In genomic region chr16:84973226-84973625, GRCh38 we compare ENCODE assay signal across 18 cellular contexts. TPM values are rescaled to one million over a fixed set of nuclear protein-coding genes. Genes with fewer than 3 reads are reported as not detected.
DNase-seq lines count a peak whose midpoint lies in the region; ATAC-seq and TF ChIP-seq lines count a peak whose summit lies in the region.
"Had no signal": no experiment of that assay in that cellular context is flagged by ENCODE, and none has a peak within 500 bp of the region (broad histone marks: within the 10 kb centered on the region; RNA-seq: fewer than 3 reads in every experiment).

No MANE protein-coding gene starts in this region.

- peak overlapping the region; percentile 96 for H3K27ac Mint-ChIP-seq in HFFc6
- H3K27ac Mint-ChIP-seq: activated naive CD4-positive, alpha-beta T cell treated with anti-CD3 and anti-CD28 coated beads, Interleukin-2, amount 50 U/mL, for 72 hours; activated T-cell treated with anti-CD3 and anti-CD28 coated beads, Interleukin-2, amount 50 U/mL, for 72 hours had no signal

- no peak overlapping the region for H3K4me3 Mint-ChIP-seq in HFFc6
- H3K4me3 Mint-ChIP-seq: activated T-cell treated with anti-CD3 and anti-CD28 coated beads, Interleukin-2, amount 50 U/mL, for 72 hours had no signal

- H3K4me1 ChIP-seq in gastroesophageal sphincter, result peaks cover 0 to 57% (median 20%) of the 10 kb centered on the region in 3 donors
- H3K4me1 ChIP-seq in stomach, result peaks cover 25 to 72% (median 45%) of the 10 kb centered on the region in 4 donors

- peaks cover 3% of the 10 kb centered on the region for H3K27me3 Mint-ChIP-seq in HFFc6 (ENCODE audit: insufficient read depth)

- peak overlapping the region; percentile 55 to 78 (median 65) for H3K27ac ChIP-seq in gastroesophageal sphincter
- H3K27ac ChIP-seq in stomach, result peak overlapping the region; percentile 22 to 83 (median 75)

- no peaks in the 10 kb centered on the region for H3K27me3 ChIP-seq in gastroesophageal sphincter
- no peaks in the 10 kb centered on the region for H3K27me3 ChIP-seq in stomach
- H3K27me3 ChIP-seq: BE2C had no signal

- no peaks in the 10 kb centered on the region for H3K9me3 Mint-ChIP-seq in HFFc6
- H3K9me3 Mint-ChIP-seq: activated naive CD4-positive, alpha-beta T cell treated with anti-CD3 and anti-CD28 coated beads, Interleukin-2, amount 50 U/mL, for 72 hours; activated T-cell treated with anti-CD3 and anti-CD28 coated beads, Interleukin-2, amount 50 U/mL, for 72 hours had no signal

- TF ChIP-seq POLR2A in gastroesophageal sphincter (IDR thresholded peaks at IDR 0.05), result no peak
- no peak for TF ChIP-seq POLR2A in stomach (IDR thresholded peaks at IDR 0.05)

- no peaks in the 10 kb centered on the region for H3K9me3 ChIP-seq in gastroesophageal sphincter
- no peaks in the 10 kb centered on the region for H3K9me3 ChIP-seq in stomach
- H3K9me3 ChIP-seq: BE2C, SK-N-SH had no signal

- WGBS in gastroesophageal sphincter (ENCODE audit: low coverage in 1 of 2), 2 donors, result 79 to 85% methylated on average over 6 to 7 of the region's 15 CpGs
- WGBS in stomach, 5 donors, result 88 to 92% (median 89%) methylated on average over 15 of the region's 15 CpGs

- peak; percentile 36 for DNase-seq in AG20443 (ENCODE audit: low spot score)
- DNase-seq in HFFc6, result no peak
- no peak for DNase-seq in stomach
- no peak for DNase-seq in NCI-H226
- no peak for DNase-seq in islet precursor cell
- DNase-seq: activated CD8-positive, alpha-beta memory T cell treated with anti-CD3 and anti-CD28 coated beads for 24 hours; activated T-cell treated with anti-CD3 and anti-CD28 coated beads, Interleukin-2, amount 50 U/mL, for 72 hours; BE2C; GDM1; NCI-H1436 treated with DMSO at 0.1 percent for 48 hours; SK-N-SH; stimulated activated CD4-positive, alpha-beta T cell treated with anti-CD3 and anti-CD28 coated beads, Interleukin-15, amount 100 ng/mL, for 24 hours; stimulated activated naive CD4-positive, alpha-beta T cell treated with Interleukin-2 at 50 U/mL for 16 hours; T1000 had no signal

- H3K4me3 ChIP-seq in gastroesophageal sphincter, result no peak overlapping the region
- H3K4me3 ChIP-seq in stomach, result no peak overlapping the region

- ATAC-seq in gastroesophageal sphincter (no peak), GM21528 (IDR thresholded peaks at IDR 0.05; ENCODE audit: low FRiP score, unreplicated experiment) (no peak), GM21529 (IDR thresholded peaks at IDR 0.05; ENCODE audit: unreplicated experiment) (no peak)
- ATAC-seq: activated naive CD4-positive, alpha-beta T cell treated with anti-CD3 and anti-CD28 coated beads, Interleukin-2, amount 50 U/mL, for 72 hours; activated T-cell treated with anti-CD3 and anti-CD28 coated beads, Interleukin-2, amount 50 U/mL, for 72 hours had no signal

- H3K36me3 ChIP-seq in gastroesophageal sphincter (peaks cover 0 to 50% of the 10 kb centered on the region in 2 donors), stomach (peaks cover 28 to 49% (median 48%) of the 10 kb centered on the region in 4 donors)

- intact Hi-C loops in stomach (cut with DNase I; ENCODE audit: low total_unique reads), result no loop called here

- no peak for TF ChIP-seq CTCF in HFFc6 (IDR thresholded peaks at IDR 0.05)
- TF ChIP-seq CTCF in gastroesophageal sphincter (IDR thresholded peaks at IDR 0.05), result no peak
- TF ChIP-seq CTCF in stomach (IDR thresholded peaks at IDR 0.05), result no peak

- H3K4me1 Mint-ChIP-seq in HFFc6 (ENCODE audit: low read depth), result peaks cover 38% of the 10 kb centered on the region

- no peak for TF ChIP-seq EP300 in gastroesophageal sphincter (IDR thresholded peaks at IDR 0.05)
- TF ChIP-seq EP300 in stomach (IDR thresholded peaks at IDR 0.05), result no peak

- H3K36me3 Mint-ChIP-seq in HFFc6 (ENCODE audit: low read depth), result peaks cover 35% of the 10 kb centered on the region
- H3K36me3 Mint-ChIP-seq: activated naive CD4-positive, alpha-beta T cell treated with anti-CD3 and anti-CD28 coated beads, Interleukin-2, amount 50 U/mL, for 72 hours had no signal

RNA-seq across cellular contexts. Expression of gene ZDHHC7, which starts 38.1 kb away (rescaled TPM):
- total RNA-seq in HFFc6 (2021; fragmentation: NEBNext Ultra II Directional; extraction: Animal tissue kit (Norgen Biotek cat#: 25700)), result 10 to 100 TPM; 73.9 to 90.4 (median 78.1) TPM
- 10 to 100 TPM; 55.3 to 77.5 (median 66.3) TPM for total RNA-seq in gastroesophageal sphincter
- 100 to 1,000 TPM in 2 of 5 donors, 10 to 100 TPM in 3; 54.3 to 358 (median 58.1) TPM for total RNA-seq in stomach
- polyA plus RNA-seq in stomach, result 10 to 100 TPM; 15.0 to 23.0 (median 15.4) TPM

RNA-seq across cellular contexts. Expression of gene KIAA0513, which starts 54.4 kb away (rescaled TPM):
- 10 to 100 TPM; 12.5 to 15.4 (median 13.8) TPM for total RNA-seq in HFFc6 (2021; fragmentation: NEBNext Ultra II Directional; extraction: Animal tissue kit (Norgen Biotek cat#: 25700))
- total RNA-seq in gastroesophageal sphincter (10 to 100 TPM; 14.8 to 43.4 (median 28.5) TPM), stomach (10 to 100 TPM; 13.3 to 40.6 (median 17.6) TPM)
- polyA plus RNA-seq in stomach, result 10 to 100 TPM in 1 of 3 donors, 1 to 10 TPM in 2; 3.6 to 10.2 (median 8.4) TPM
